Comparison of ENCODE assay signal across 10 cellular contexts in the genomic region with DNA sequence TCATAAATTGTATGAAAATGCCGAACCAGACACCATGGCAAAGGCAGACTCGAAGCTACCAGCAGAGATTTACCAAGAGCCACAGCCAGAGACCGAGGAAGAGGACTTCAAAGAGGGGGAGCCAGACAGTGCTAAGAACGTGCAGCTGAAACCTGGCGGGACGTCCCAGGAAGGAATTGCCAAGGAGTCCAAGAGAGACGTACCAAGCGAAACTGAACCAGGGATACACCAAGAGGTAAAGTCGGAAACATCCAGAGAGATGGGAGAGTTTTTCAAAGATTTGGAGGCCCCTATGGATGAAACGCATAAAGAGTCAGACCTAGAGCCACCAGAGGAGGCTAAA. TPM values are rescaled to one million over a fixed set of nuclear protein-coding genes. Genes with fewer than 3 reads are reported as not detected.
DNase-seq lines count a peak whose midpoint lies in the region; ATAC-seq and TF ChIP-seq lines count a peak whose summit lies in the region.
"Had no signal": no experiment of that assay in that cellular context is flagged by ENCODE, and none has a peak within 500 bp of the region (broad histone marks: within the 10 kb centered on the region; RNA-seq: fewer than 3 reads in every experiment).

No MANE protein-coding gene starts in this region.

- intact Hi-C loops in testis (cut with DNase I; ENCODE audit: low total_unique reads) = no loop called here

- H3K27me3 ChIP-seq in H7 (ENCODE audit: control insufficient read depth, insufficient read depth, low read length) (no peaks in the 10 kb centered on the region), WERI-Rb-1 (ENCODE audit: insufficient read depth, low read depth, severe bottlenecking) (no peaks in the 10 kb centered on the region), iPS-18a (ENCODE audit: control insufficient read depth, insufficient read depth, low read length) (no peaks in the 10 kb centered on the region), testis (no peaks in the 10 kb centered on the region)

- TF ChIP-seq CTCF in WERI-Rb-1 (IDR thresholded peaks at IDR 0.05; ENCODE audit: low read depth, low read length) = no peak
- TF ChIP-seq CTCF in testis (IDR thresholded peaks at IDR 0.05) = no peak

- H3K27ac ChIP-seq in WERI-Rb-1 (peak overlapping the region; percentile 86), iPS-18a (ENCODE audit: low read length) (no peak overlapping the region), testis (peak overlapping the region in 1 of 2 donors; percentile 82)

- DNase-seq in H7 (peak; percentile 19), WERI-Rb-1 (no peak), testis (no peak), A172 (ENCODE audit: low spot score) (no peak), NCI-H128 (lab: John Stamatoyannopoulos, UW; ENCODE audit: unreplicated experiment) (no peak), NCI-H748 treated with DMSO at 0.1 percent for 48 hours (lab: John Stamatoyannopoulos, UW) (no peak)
- DNase-seq: cortex of kidney, SIG-M5 had no signal

- H3K4me1 ChIP-seq in iPS-18a (ENCODE audit: control insufficient read depth, low read depth, low read length) (peaks cover 5% of the 10 kb centered on the region), testis (peaks cover 10% of the 10 kb centered on the region)

- H3K9me3 ChIP-seq in WERI-Rb-1 (ENCODE audit: severe bottlenecking) = peaks cover 3% of the 10 kb centered on the region
- H3K9me3 ChIP-seq in iPS-18a (ENCODE audit: control insufficient read depth, low read depth, low read length) = no peaks in the 10 kb centered on the region
- no peaks in the 10 kb centered on the region for H3K9me3 ChIP-seq in testis

- no peak for TF ChIP-seq POLR2A in testis (IDR thresholded peaks at IDR 0.05)

- ATAC-seq in HG02973 (IDR thresholded peaks at IDR 0.05; ENCODE audit: unreplicated experiment) = no peak

- WGBS in testis, 2 donors = 4 to 12% methylated on average over 10 of the region's 10 CpGs

- H3K4me3 ChIP-seq in H7 (ENCODE audit: insufficient read depth, low read depth, low read length) (peak overlapping the region; percentile 61), WERI-Rb-1 (ENCODE audit: low read depth, low read length) (peak overlapping the region; percentile 86), iPS-18a (ENCODE audit: low read length) (peak overlapping the region; percentile 95), testis (peak overlapping the region; percentile 73 to 78)

- H3K9ac ChIP-seq in iPS-18a (ENCODE audit: low read length) = peak overlapping the region; percentile 77

- H3K36me3 ChIP-seq in H7 (replicated peaks; ENCODE audit: control insufficient read depth, insufficient read depth, low read length) (no peaks in the 10 kb centered on the region), WERI-Rb-1 (0 out of 2 replicates have a peak, but pooled peaks cover 2% of the 10 kb centered on the region), iPS-18a (ENCODE audit: control insufficient read depth, low read depth, low read length) (no peaks in the 10 kb centered on the region), testis (ENCODE audit: low read depth, missing control alignments) (no peaks in the 10 kb centered on the region)

RNA-seq across cellular contexts. Expression of gene SAMD15, which starts 0.3 kb away (rescaled TPM):
- 0.48 TPM in 1 of 2 replicates, not detected in the other for total RNA-seq in H7 (2014; rRNA removed; shearing (Covaris generic))
- total RNA-seq in testis = 10 to 100 TPM in 1 of 2 donors, 1 to 10 TPM in 1; 9.2 to 22.6 TPM
- polyA plus RNA-seq in testis (ENCODE audit: insufficient read depth, low read depth, low replicate concordance) = 31.3 TPM
- 1.9 and 2.7 TPM in 2 replicates for total RNA-seq in A172 (2014; rRNA removed; shearing (Covaris generic))

RNA-seq across cellular contexts. Expression of gene TMED8, which starts 0.6 kb away (rescaled TPM):
- total RNA-seq in H7 (2014; rRNA removed; shearing (Covaris generic)) = 11.1 and 12.6 TPM in 2 replicates
- total RNA-seq in testis = 10 to 100 TPM; 30.9 to 40.1 TPM
- 16.9 TPM for polyA plus RNA-seq in testis (ENCODE audit: insufficient read depth, low read depth, low replicate concordance)
- 11.1 and 11.5 TPM in 2 replicates for total RNA-seq in A172 (2014; rRNA removed; shearing (Covaris generic))

RNA-seq across cellular contexts. Expression of gene NOXRED1, which starts 45.9 kb away (rescaled TPM):
- total RNA-seq in H7 (2014; rRNA removed; shearing (Covaris generic)) = 0.07 and 2.3 TPM in 2 replicates
- 10 to 100 TPM in 1 of 2 donors, 1 to 10 TPM in 1; 5.2 to 11.3 TPM for total RNA-seq in testis
- polyA plus RNA-seq in testis (ENCODE audit: insufficient read depth, low read depth, low replicate concordance) = 18.0 TPM
- not detected in 2 replicates for total RNA-seq in A172 (2014; rRNA removed; shearing (Covaris generic))

RNA-seq across cellular contexts. Expression of gene GSTZ1, which starts 56.6 kb away (rescaled TPM):
- 29.3 and 38.0 TPM in 2 replicates for total RNA-seq in H7 (2014; rRNA removed; shearing (Covaris generic))
- total RNA-seq in testis = 10 to 100 TPM; 52.8 to 64.1 TPM
- 101 TPM for polyA plus RNA-seq in testis (ENCODE audit: insufficient read depth, low read depth, low replicate concordance)
- 28.6 and 30.4 TPM in 2 replicates for total RNA-seq in A172 (2014; rRNA removed; shearing (Covaris generic))

RNA-seq across cellular contexts. Expression of gene POMT2, which starts 56.8 kb away (rescaled TPM):
- total RNA-seq in H7 (2014; rRNA removed; shearing (Covaris generic)) = 17.7 and 18.5 TPM in 2 replicates
- 100 to 1,000 TPM; 127 to 162 TPM for total RNA-seq in testis
- 108 TPM for polyA plus RNA-seq in testis (ENCODE audit: insufficient read depth, low read depth, low replicate concordance)
- 13.7 and 14.5 TPM in 2 replicates for total RNA-seq in A172 (2014; rRNA removed; shearing (Covaris generic))
